ENCODE assay signal across 1 cellular context in the genomic region with DNA sequence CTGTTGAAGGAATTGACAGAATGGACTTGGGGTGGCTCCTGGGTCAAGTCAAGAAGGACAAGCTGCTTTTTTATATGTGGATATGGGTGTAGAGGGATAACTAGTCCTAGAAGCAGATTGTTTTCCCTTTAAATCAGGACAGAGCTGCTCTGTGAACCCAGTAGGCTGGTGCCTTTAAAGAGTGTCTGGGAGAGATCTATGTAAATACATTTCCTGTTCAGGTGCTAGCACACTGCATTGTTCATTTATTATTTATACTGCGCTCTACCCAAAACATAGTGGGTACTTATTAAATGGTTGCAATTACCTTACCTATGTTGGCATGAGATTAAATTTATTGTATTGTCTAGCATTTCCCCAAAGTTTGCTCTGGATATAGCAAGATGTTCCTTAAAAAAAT.
TF ChIP-seq lines count a peak whose summit lies in the region.

No MANE protein-coding gene starts in this region.

TF ChIP-seq in GM23338, 12 proteins besides CTCF, POLR2A, EP300 and RAD21 (continued from another document):
- TF ChIP-seq, protein P1, sequence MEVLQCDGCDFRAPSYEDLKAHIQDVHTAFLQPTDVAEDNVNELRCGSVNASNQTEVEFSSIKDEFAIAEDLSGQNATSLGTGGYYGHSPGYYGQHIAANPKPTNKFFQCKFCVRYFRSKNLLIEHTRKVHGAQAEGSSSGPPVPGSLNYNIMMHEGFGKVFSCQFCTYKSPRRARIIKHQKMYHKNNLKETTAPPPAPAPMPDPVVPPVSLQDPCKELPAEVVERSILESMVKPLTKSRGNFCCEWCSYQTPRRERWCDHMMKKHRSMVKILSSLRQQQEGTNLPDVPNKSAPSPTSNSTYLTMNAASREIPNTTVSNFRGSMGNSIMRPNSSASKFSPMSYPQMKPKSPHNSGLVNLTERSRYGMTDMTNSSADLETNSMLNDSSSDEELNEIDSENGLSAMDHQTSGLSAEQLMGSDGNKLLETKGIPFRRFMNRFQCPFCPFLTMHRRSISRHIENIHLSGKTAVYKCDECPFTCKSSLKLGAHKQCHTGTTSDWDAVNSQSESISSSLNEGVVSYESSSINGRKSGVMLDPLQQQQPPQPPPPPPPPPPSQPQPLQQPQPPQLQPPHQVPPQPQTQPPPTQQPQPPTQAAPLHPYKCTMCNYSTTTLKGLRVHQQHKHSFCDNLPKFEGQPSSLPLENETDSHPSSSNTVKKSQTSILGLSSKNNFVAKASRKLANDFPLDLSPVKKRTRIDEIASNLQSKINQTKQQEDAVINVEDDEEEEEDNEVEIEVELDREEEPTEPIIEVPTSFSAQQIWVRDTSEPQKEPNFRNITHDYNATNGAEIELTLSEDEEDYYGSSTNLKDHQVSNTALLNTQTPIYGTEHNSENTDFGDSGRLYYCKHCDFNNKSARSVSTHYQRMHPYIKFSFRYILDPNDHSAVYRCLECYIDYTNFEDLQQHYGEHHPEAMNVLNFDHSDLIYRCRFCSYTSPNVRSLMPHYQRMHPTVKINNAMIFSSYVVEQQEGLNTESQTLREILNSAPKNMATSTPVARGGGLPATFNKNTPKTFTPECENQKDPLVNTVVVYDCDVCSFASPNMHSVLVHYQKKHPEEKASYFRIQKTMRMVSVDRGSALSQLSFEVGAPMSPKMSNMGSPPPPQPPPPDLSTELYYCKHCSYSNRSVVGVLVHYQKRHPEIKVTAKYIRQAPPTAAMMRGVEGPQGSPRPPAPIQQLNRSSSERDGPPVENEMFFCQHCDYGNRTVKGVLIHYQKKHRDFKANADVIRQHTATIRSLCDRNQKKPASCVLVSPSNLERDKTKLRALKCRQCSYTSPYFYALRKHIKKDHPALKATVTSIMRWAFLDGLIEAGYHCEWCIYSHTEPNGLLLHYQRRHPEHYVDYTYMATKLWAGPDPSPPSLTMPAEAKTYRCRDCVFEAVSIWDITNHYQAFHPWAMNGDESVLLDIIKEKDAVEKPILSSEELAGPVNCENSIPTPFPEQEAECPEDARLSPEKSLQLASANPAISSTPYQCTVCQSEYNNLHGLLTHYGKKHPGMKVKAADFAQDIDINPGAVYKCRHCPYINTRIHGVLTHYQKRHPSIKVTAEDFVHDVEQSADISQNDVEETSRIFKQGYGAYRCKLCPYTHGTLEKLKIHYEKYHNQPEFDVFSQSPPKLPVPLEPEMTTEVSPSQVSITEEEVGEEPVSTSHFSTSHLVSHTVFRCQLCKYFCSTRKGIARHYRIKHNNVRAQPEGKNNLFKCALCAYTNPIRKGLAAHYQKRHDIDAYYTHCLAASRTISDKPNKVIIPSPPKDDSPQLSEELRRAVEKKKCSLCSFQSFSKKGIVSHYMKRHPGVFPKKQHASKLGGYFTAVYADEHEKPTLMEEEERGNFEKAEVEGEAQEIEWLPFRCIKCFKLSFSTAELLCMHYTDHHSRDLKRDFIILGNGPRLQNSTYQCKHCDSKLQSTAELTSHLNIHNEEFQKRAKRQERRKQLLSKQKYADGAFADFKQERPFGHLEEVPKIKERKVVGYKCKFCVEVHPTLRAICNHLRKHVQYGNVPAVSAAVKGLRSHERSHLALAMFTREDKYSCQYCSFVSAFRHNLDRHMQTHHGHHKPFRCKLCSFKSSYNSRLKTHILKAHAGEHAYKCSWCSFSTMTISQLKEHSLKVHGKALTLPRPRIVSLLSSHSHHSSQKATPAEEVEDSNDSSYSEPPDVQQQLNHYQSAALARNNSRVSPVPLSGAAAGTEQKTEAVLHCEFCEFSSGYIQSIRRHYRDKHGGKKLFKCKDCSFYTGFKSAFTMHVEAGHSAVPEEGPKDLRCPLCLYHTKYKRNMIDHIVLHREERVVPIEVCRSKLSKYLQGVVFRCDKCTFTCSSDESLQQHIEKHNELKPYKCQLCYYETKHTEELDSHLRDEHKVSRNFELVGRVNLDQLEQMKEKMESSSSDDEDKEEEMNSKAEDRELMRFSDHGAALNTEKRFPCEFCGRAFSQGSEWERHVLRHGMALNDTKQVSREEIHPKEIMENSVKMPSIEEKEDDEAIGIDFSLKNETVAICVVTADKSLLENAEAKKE (CRISPR knock-in tag; IDR thresholded peaks at IDR 0.05), result no peak
- TF ChIP-seq NANOG (IDR thresholded peaks at IDR 0.05; ENCODE audit: borderline replicate concordance) (no peak), STAT1 (IDR thresholded peaks at IDR 0.05; ENCODE audit: unreplicated experiment) (no peak)
- TF ChIP-seq, protein P2, sequence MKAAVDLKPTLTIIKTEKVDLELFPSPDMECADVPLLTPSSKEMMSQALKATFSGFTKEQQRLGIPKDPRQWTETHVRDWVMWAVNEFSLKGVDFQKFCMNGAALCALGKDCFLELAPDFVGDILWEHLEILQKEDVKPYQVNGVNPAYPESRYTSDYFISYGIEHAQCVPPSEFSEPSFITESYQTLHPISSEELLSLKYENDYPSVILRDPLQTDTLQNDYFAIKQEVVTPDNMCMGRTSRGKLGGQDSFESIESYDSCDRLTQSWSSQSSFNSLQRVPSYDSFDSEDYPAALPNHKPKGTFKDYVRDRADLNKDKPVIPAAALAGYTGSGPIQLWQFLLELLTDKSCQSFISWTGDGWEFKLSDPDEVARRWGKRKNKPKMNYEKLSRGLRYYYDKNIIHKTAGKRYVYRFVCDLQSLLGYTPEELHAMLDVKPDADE (IDR thresholded peaks at IDR 0.05), result no peak
